34 cellular contexts compared by ENCODE assay signal in the genomic region with DNA sequence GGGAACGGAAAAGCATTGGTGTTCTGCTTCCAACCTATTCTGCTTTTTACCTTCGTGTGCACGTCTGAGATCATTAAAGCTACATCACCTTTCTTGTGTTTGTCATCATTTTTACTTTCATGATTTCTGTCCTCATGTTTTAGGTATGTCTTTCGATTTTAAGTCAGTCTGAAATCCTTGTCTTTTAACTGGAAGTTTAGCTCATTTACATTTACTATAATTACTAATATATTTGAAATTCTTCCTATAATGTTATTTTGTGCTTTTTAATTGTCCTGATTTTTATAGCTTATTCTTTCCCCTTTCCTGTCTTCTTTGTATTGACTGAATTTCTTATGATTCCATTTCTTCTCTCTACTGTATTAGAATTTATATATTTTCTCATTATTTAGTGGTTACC. TPM values are rescaled to one million over a fixed set of nuclear protein-coding genes. Genes with fewer than 3 reads are reported as not detected.
"Had no signal": no experiment of that assay in that cellular context is flagged by ENCODE, and none has a peak within 500 bp of the region (broad histone marks: within the 10 kb centered on the region; RNA-seq: fewer than 3 reads in every experiment).

No MANE protein-coding gene starts in this region.

- H3K27ac ChIP-seq: body of pancreas, colonic mucosa, esophagus muscularis mucosa, foreskin keratinocyte, gastrocnemius medialis, heart left ventricle, VCaP had no signal

- H3K36me3 ChIP-seq: colonic mucosa, esophagus muscularis mucosa, gastrocnemius medialis, heart left ventricle had no signal

- H3K27ac Mint-ChIP-seq: activated CD4-positive, alpha-beta memory T cell treated with anti-CD3 and anti-CD28 coated beads, Interleukin-2, amount 10 ng/mL, durations not matched to agents 7 days and 5 days; activated CD4-positive, alpha-beta T cell treated with anti-CD3 and anti-CD28 coated beads, Interleukin-2, amount 10 ng/mL, durations not matched to agents 7 days and 5 days; activated naive CD4-positive, alpha-beta T cell treated with anti-CD3 and anti-CD28 coated beads, Interleukin-2, amount 10 ng/mL, durations not matched to agents 7 days and 5 days; activated naive CD8-positive, alpha-beta T cell; activated T-cell treated with anti-CD3 and anti-CD28 coated beads, Interleukin-2, amount 50 U/mL, for 24 hours; activated T-cell treated with anti-CD3 and anti-CD28 coated beads, Interleukin-2, amount 50 U/mL, for 72 hours; endodermal cell; T-helper 17 cell; T-helper 2 cell treated with Interferon-gamma antibody and Interleukin-4, amounts not matched to agents 5 μg/mL and 100 μg/mL, for 36 hours; WTC11 had no signal

- H3K4me1 ChIP-seq: body of pancreas, colonic mucosa, esophagus muscularis mucosa, gastrocnemius medialis had no signal

- H3K27me3 ChIP-seq: body of pancreas, colonic mucosa had no signal

- H3K9me3 ChIP-seq: colonic mucosa had no signal

- FAIRE-seq: TTC549 had no signal

- H3K4me3 ChIP-seq: body of pancreas, colonic mucosa, esophagus muscularis mucosa, gastrocnemius medialis, heart left ventricle had no signal

- DNase-seq: activated CD4-positive, alpha-beta memory T cell treated with anti-CD3 and anti-CD28 coated beads, Interleukin-2, amount 10 ng/mL, durations not matched to agents 7 days and 5 days; activated CD4-positive, alpha-beta T cell treated with anti-CD3 and anti-CD28 coated beads for 1 hour; activated CD4-positive, alpha-beta T cell treated with anti-CD3 and anti-CD28 coated beads for 4 hours; activated CD4-positive, alpha-beta T cell treated with anti-CD3 and anti-CD28 coated beads, Interleukin-2, amount 10 ng/mL, durations not matched to agents 7 days and 5 days; activated CD4-positive, alpha-beta T cell treated with anti-CD3 and anti-CD28 coated beads, Interleukin-2, amount 50 U/mL, for 4 hours; activated CD8-positive, alpha-beta memory T cell treated with anti-CD3 and anti-CD28 coated beads, Interleukin-2, amount 50 U/mL, for 48 hours; activated gamma-delta T cell; activated naive CD4-positive, alpha-beta T cell; activated naive CD4-positive, alpha-beta T cell treated with anti-CD3 and anti-CD28 coated beads, Interleukin-2, amount 10 ng/mL, durations not matched to agents 7 days and 5 days; activated T-cell treated with anti-CD3 and anti-CD28 coated beads for 4 hours; activated T-cell treated with anti-CD3 and anti-CD28 coated beads, Interleukin-2, amount 50 U/mL, for 24 hours; activated T-cell treated with anti-CD3 and anti-CD28 coated beads, Interleukin-2, amount 50 U/mL, for 72 hours; amniotic stem cell; aorta; body of pancreas; caudate nucleus; colonic mucosa; effector memory CD4-positive, alpha-beta T cell; endodermal cell; erythroblast; foreskin keratinocyte; gastrocnemius medialis; glutamatergic neuron; heart left ventricle; T-helper 1 cell; T-helper 17 cell had no signal

- ATAC-seq: activated T-cell treated with anti-CD3 and anti-CD28 coated beads, Interleukin-2, amount 50 U/mL, for 72 hours; body of pancreas; foreskin keratinocyte; gastrocnemius medialis; heart left ventricle; T-helper 17 cell; WTC11 had no signal

- H3K4me1 Mint-ChIP-seq: activated CD4-positive, alpha-beta memory T cell treated with anti-CD3 and anti-CD28 coated beads, Interleukin-2, amount 10 ng/mL, durations not matched to agents 7 days and 5 days; activated CD4-positive, alpha-beta T cell treated with anti-CD3 and anti-CD28 coated beads, Interleukin-2, amount 10 ng/mL, durations not matched to agents 7 days and 5 days; endodermal cell; T-helper 17 cell had no signal

- H3K4me3 Mint-ChIP-seq: activated CD4-positive, alpha-beta memory T cell treated with anti-CD3 and anti-CD28 coated beads, Interleukin-2, amount 10 ng/mL, durations not matched to agents 7 days and 5 days; activated CD4-positive, alpha-beta T cell treated with anti-CD3 and anti-CD28 coated beads, Interleukin-2, amount 10 ng/mL, durations not matched to agents 7 days and 5 days; activated naive CD4-positive, alpha-beta T cell treated with anti-CD3 and anti-CD28 coated beads, Interleukin-2, amount 10 ng/mL, durations not matched to agents 7 days and 5 days; activated naive CD8-positive, alpha-beta T cell; activated T-cell treated with anti-CD3 and anti-CD28 coated beads, Interleukin-2, amount 50 U/mL, for 24 hours; activated T-cell treated with anti-CD3 and anti-CD28 coated beads, Interleukin-2, amount 50 U/mL, for 72 hours; endodermal cell; T-helper 17 cell; T-helper 2 cell treated with Interferon-gamma antibody and Interleukin-4, amounts not matched to agents 5 μg/mL and 100 μg/mL, for 36 hours; WTC11 had no signal

- H3K36me3 Mint-ChIP-seq: activated naive CD4-positive, alpha-beta T cell treated with anti-CD3 and anti-CD28 coated beads, Interleukin-2, amount 10 ng/mL, durations not matched to agents 7 days and 5 days had no signal

RNA-seq across cellular contexts. Expression of gene ASPDH, which starts 19.2 kb away (rescaled TPM):
- total RNA-seq: activated CD4-positive, alpha-beta memory T cell treated with anti-CD3 and anti-CD28 coated beads, Interleukin-2, amount 10 ng/mL, durations not matched to agents 7 days and 5 days; activated CD4-positive, alpha-beta T cell treated with anti-CD3 and anti-CD28 coated beads, Interleukin-2, amount 10 ng/mL, durations not matched to agents 7 days and 5 days; activated T-cell treated with anti-CD3 and anti-CD28 coated beads, Interleukin-2, amount 50 U/mL, for 72 hours; aorta; body of pancreas; chondrocyte; colonic mucosa; dermis microvascular lymphatic vessel endothelial cell; endodermal cell; foreskin keratinocyte; gastrocnemius medialis; heart left ventricle; T-helper 17 cell; WTC11 had no signal
- polyA plus RNA-seq: foreskin keratinocyte, heart left ventricle had no signal

RNA-seq across cellular contexts. Expression of gene LRRC4B, which starts 35.3 kb away (rescaled TPM):
- total RNA-seq: activated CD4-positive, alpha-beta memory T cell treated with anti-CD3 and anti-CD28 coated beads, Interleukin-2, amount 10 ng/mL, durations not matched to agents 7 days and 5 days; activated CD4-positive, alpha-beta T cell treated with anti-CD3 and anti-CD28 coated beads, Interleukin-2, amount 10 ng/mL, durations not matched to agents 7 days and 5 days; dermis microvascular lymphatic vessel endothelial cell; foreskin keratinocyte; T-helper 17 cell had no signal
- polyA plus RNA-seq: foreskin keratinocyte had no signal

RNA-seq across cellular contexts. Expression of gene GARIN5A, which starts 56.3 kb away (rescaled TPM):
- total RNA-seq: activated CD4-positive, alpha-beta T cell treated with anti-CD3 and anti-CD28 coated beads, Interleukin-2, amount 10 ng/mL, durations not matched to agents 7 days and 5 days; aorta had no signal
- polyA plus RNA-seq: aorta had no signal
